ENCODE assay signal across 8 cellular contexts in the genomic region with DNA sequence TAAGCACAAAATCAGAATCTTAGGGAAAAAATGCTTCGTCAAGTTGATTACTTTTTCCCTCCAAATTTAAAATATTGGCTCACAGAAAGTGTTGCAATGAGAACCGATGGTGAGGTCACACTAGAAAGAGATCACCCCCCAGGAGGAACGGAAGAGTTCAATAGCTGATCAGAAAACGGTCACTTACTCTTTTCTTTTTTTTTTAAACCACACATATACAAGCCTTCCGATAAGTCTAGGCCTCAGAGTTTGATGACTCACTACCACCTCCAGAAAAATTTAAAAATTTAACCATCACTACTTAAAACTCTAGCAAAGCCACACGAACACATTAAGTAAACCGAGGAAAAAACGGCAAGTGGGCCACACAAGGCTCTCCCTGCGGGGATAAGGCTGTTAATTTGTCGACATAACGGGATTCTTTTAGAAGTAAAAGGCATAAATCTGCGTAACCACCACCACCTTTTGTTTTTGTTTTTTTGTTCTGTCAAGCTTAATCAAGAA. TPM values are rescaled to one million over a fixed set of nuclear protein-coding genes. Genes with fewer than 3 reads are reported as not detected.
DNase-seq lines count a peak whose midpoint lies in the region; ATAC-seq and TF ChIP-seq lines count a peak whose summit lies in the region.

No MANE protein-coding gene starts in this region.

- H3K27me3 ChIP-seq in left ventricle myocardium inferior (ENCODE audit: low read depth) (no peaks in the 10 kb centered on the region), stomach (no peaks in the 10 kb centered on the region)

- peaks cover 71% of the 10 kb centered on the region for H3K4me1 ChIP-seq in left ventricle myocardium inferior
- H3K4me1 ChIP-seq in stomach = peaks cover 50 to 75% (median 70%) of the 10 kb centered on the region in 4 donors

- intact Hi-C loops in left ventricle myocardium inferior (cut with micrococcal nuclease) (no loop called here), left cardiac atrium (cut with DNase I) (loop anchor here in 1 of 2 donors (5.0 kb wide), 1 partner anchor 43 kb away; a partner anchor contains a TSS), stomach (cut with DNase I; ENCODE audit: low total_unique reads) (no loop called here)

- 5 to 10% (median 6%) methylated on average over 12 of the region's 12 CpGs for WGBS in stomach, 5 donors

- TF ChIP-seq EP300 in stomach (IDR thresholded peaks at IDR 0.05) = no peak

- no peaks in the 10 kb centered on the region for H3K9me3 Mint-ChIP-seq in activated T-cell treated with anti-CD3 and anti-CD28 coated beads, Interleukin-2, amount 50 U/mL, for 72 hours

- H3K9me3 ChIP-seq in left ventricle myocardium inferior (replicated peaks) = no peaks in the 10 kb centered on the region
- no peaks in the 10 kb centered on the region for H3K9me3 ChIP-seq in stomach

- no peak for TF ChIP-seq CTCF in left ventricle myocardium inferior (IDR thresholded peaks at IDR 0.05; ENCODE audit: borderline replicate concordance)
- TF ChIP-seq CTCF in stomach (IDR thresholded peaks at IDR 0.05) = no peak

- peaks cover 30 to 38% of the 10 kb centered on the region in 2 donors for H3K36me3 Mint-ChIP-seq in activated T-cell treated with anti-CD3 and anti-CD28 coated beads, Interleukin-2, amount 50 U/mL, for 72 hours (ENCODE audit: insufficient read depth in 2 of 2)

- DNase-seq in left ventricle myocardium inferior (no peak), left cardiac atrium (no peak), stomach (no peak)
- DNase-seq in activated T-cell treated with anti-CD3 and anti-CD28 coated beads, Interleukin-2, amount 50 U/mL, for 72 hours = peak; percentile 46 to 54

- TF ChIP-seq POLR2A in stomach (IDR thresholded peaks at IDR 0.05) = no peak

- peak overlapping the region; percentile 97 for H3K27ac ChIP-seq in left ventricle myocardium inferior (replicated peaks)
- H3K27ac ChIP-seq in stomach = peak overlapping the region in 4 of 5 donors; percentile 96 to 99 (median 98)

- H3K27ac Mint-ChIP-seq in activated T-cell treated with anti-CD3 and anti-CD28 coated beads, Interleukin-2, amount 50 U/mL, for 72 hours = peak overlapping the region; percentile 100

- no peak for ATAC-seq in left cardiac atrium
- ATAC-seq in activated T-cell treated with anti-CD3 and anti-CD28 coated beads, Interleukin-2, amount 50 U/mL, for 72 hours (replicated peaks in 1 of 2) = peak; percentile 22
- ATAC-seq in GM21381 (IDR thresholded peaks at IDR 0.05; ENCODE audit: unreplicated experiment) = no peak
- ATAC-seq in HG03439 (IDR thresholded peaks at IDR 0.05; ENCODE audit: unreplicated experiment) = no peak
- ATAC-seq in GM19452 (IDR thresholded peaks at IDR 0.05; ENCODE audit: unreplicated experiment) = no peak

- peaks cover 57% of the 10 kb centered on the region for H3K4me1 Mint-ChIP-seq in activated T-cell treated with anti-CD3 and anti-CD28 coated beads, Interleukin-2, amount 50 U/mL, for 72 hours (ENCODE audit: low read depth)

- H3K4me3 ChIP-seq in left ventricle myocardium inferior (peak overlapping the region; percentile 97), iPS-11a (ENCODE audit: low read depth, low read length) (peak overlapping the region; percentile 82), stomach (peak overlapping the region; percentile 70 to 89 (median 84))

- H3K27me3 Mint-ChIP-seq in activated T-cell treated with anti-CD3 and anti-CD28 coated beads, Interleukin-2, amount 50 U/mL, for 72 hours (ENCODE audit: low read depth) = no peaks in the 10 kb centered on the region

- H3K4me3 Mint-ChIP-seq in activated T-cell treated with anti-CD3 and anti-CD28 coated beads, Interleukin-2, amount 50 U/mL, for 72 hours = peak overlapping the region; percentile 96 to 98

- H3K36me3 ChIP-seq in left ventricle myocardium inferior (peaks cover 16% of the 10 kb centered on the region), stomach (peaks cover 21 to 30% (median 26%) of the 10 kb centered on the region in 4 donors)

RNA-seq across cellular contexts. Expression of a gene that starts 1.2 kb away (rescaled TPM):
- total RNA-seq in left ventricle myocardium inferior (61.9 TPM), left cardiac atrium (100 to 1,000 TPM in 1 of 2 donors, 10 to 100 TPM in 1; 95.4 to 127 TPM), stomach (100 to 1,000 TPM; 123 to 200 (median 147) TPM)
- total RNA-seq in activated T-cell treated with anti-CD3 and anti-CD28 coated beads, Interleukin-2, amount 50 U/mL, for 72 hours = 100 to 1,000 TPM; 426 to 494 TPM
- 10 to 100 TPM; 26.4 to 57.0 (median 42.4) TPM for polyA plus RNA-seq in stomach

RNA-seq across cellular contexts. Expression of a gene that starts 1.5 kb away (rescaled TPM):
- total RNA-seq in left ventricle myocardium inferior (not detected), left cardiac atrium (1 to 10 TPM in 1 of 2 donors, under 1 TPM in 1; 0.77 to 1.1 TPM), stomach (not detected)
- total RNA-seq in activated T-cell treated with anti-CD3 and anti-CD28 coated beads, Interleukin-2, amount 50 U/mL, for 72 hours = 1 to 10 TPM in 1 of 2 donors, under 1 TPM in 1; 0.88 to 1.3 TPM
- 1 to 10 TPM; 1.3 to 2.6 (median 1.9) TPM for polyA plus RNA-seq in stomach

RNA-seq across cellular contexts. Expression of a gene that starts 18.3 kb away (rescaled TPM):
- total RNA-seq in left ventricle myocardium inferior = 17.4 TPM
- total RNA-seq in left cardiac atrium = 10 to 100 TPM; 10.6 to 15.5 TPM
- 10 to 100 TPM; 14.7 to 19.9 TPM for total RNA-seq in activated T-cell treated with anti-CD3 and anti-CD28 coated beads, Interleukin-2, amount 50 U/mL, for 72 hours
- 10 to 100 TPM in 2 of 5 donors, 1 to 10 TPM in 3; 1.8 to 75.3 (median 7.1) TPM for total RNA-seq in stomach
- polyA plus RNA-seq in stomach = 10 to 100 TPM; 45.4 to 54.4 (median 47.1) TPM

RNA-seq across cellular contexts. Expression of a gene that starts 18.4 kb away (rescaled TPM):
- total RNA-seq in left ventricle myocardium inferior (60.7 TPM), left cardiac atrium (10 to 100 TPM; 34.1 to 42.5 TPM), stomach (10 to 100 TPM in 3 of 5 donors, 1 to 10 TPM in 2; 1.7 to 46.9 (median 22.6) TPM)
- 10 to 100 TPM; 32.7 to 33.4 TPM for total RNA-seq in activated T-cell treated with anti-CD3 and anti-CD28 coated beads, Interleukin-2, amount 50 U/mL, for 72 hours
- 100 to 1,000 TPM in 1 of 3 donors, 10 to 100 TPM in 2; 92.5 to 118 (median 95.5) TPM for polyA plus RNA-seq in stomach

RNA-seq across cellular contexts. Expression of a gene that starts 26.6 kb away (rescaled TPM):
- total RNA-seq in left ventricle myocardium inferior = 859 TPM
- 1,000 to 10,000 TPM; 1,074 to 1,076 TPM for total RNA-seq in left cardiac atrium
- total RNA-seq in activated T-cell treated with anti-CD3 and anti-CD28 coated beads, Interleukin-2, amount 50 U/mL, for 72 hours = 1,000 to 10,000 TPM; 2,529 to 2,856 TPM
- 1,000 to 10,000 TPM in 4 of 5 donors, 100 to 1,000 TPM in 1; 809 to 1,438 (median 1,206) TPM for total RNA-seq in stomach
- polyA plus RNA-seq in stomach = 1,000 to 10,000 TPM; 3,101 to 4,243 (median 3,368) TPM

Comparison
In these comparisons a context has a peak if more than half of its experiments do, and no peak if none do; other contexts are left out.
1. DNase-seq: peak in activated T-cell treated with anti-CD3 and anti-CD28 coated beads, Interleukin-2, amount 50 U/mL, for 72 hours (2 of 2); none in left ventricle myocardium inferior (single experiment), left cardiac atrium (single experiment) and stomach (single experiment).
2. ATAC-seq: peak in activated T-cell treated with anti-CD3 and anti-CD28 coated beads, Interleukin-2, amount 50 U/mL, for 72 hours (2 of 2); none in left cardiac atrium (0 of 2), GM21381 (single experiment), HG03439 (single experiment) and GM19452 (single experiment).
3. Peak in every context shown above with its lines, with median percentiles within 50 percentile points of each other: H3K4me3 ChIP-seq.